Comparison of ENCODE assay signal across 19 cellular contexts in genomic region chr7:158946329-158946728, GRCh38.
DNase-seq lines count a peak whose midpoint lies in the region; ATAC-seq and TF ChIP-seq lines count a peak whose summit lies in the region.
"Had no signal": no experiment of that assay in that cellular context is flagged by ENCODE, and none has a peak within 500 bp of the region (broad histone marks: within the 10 kb centered on the region; RNA-seq: fewer than 3 reads in every experiment).

No MANE protein-coding gene starts in this region.

- no peaks in the 10 kb centered on the region for H3F3A ChIP-seq in Loucy (ENCODE audit: low read depth)

- no peaks in the 10 kb centered on the region for H3K36me3 ChIP-seq in Loucy (ENCODE audit: insufficient read depth, low read length)

- peak overlapping the region; percentile 50 for H3K4me2 ChIP-seq in Loucy (ENCODE audit: low read depth, low read length, poor library complexity, severe bottlenecking)
- H3K4me2 ChIP-seq: BLaER1 had no signal

- no peaks in the 10 kb centered on the region for H3K27me3 ChIP-seq in Loucy (ENCODE audit: insufficient read depth, low read length, poor library complexity, severe bottlenecking)
- H3K27me3 ChIP-seq: BE2C, BLaER1 had no signal

- H3K79me2 ChIP-seq in Loucy (ENCODE audit: insufficient read depth, low read length) = no peaks in the 10 kb centered on the region

- peaks cover 4% of the 10 kb centered on the region; the same call in 1 of the 2 replicates for H3K9me3 ChIP-seq in Loucy (ENCODE audit: insufficient read depth, low read depth, low read length)
- H3K9me3 ChIP-seq: BE2C had no signal

- peak overlapping the region; percentile 24 for H3K9ac ChIP-seq in Loucy (ENCODE audit: low read depth, low read length, poor library complexity, severe bottlenecking)
- H3K9ac ChIP-seq: BLaER1 had no signal

- no peak overlapping the region for H3K27ac ChIP-seq in caudate nucleus (ENCODE audit: low read depth, low read length)
- H3K27ac ChIP-seq: BLaER1 had no signal

- no peak for TF ChIP-seq CTCF in Loucy (conservative IDR thresholded peaks at IDR 0.05; ENCODE audit: low read length)

- H3K4me1 ChIP-seq in Loucy (ENCODE audit: insufficient read depth, low read length, poor library complexity, severe bottlenecking) = peaks cover 27% of the 10 kb centered on the region
- H3K4me1 ChIP-seq: BE2C, BLaER1 had no signal

- H2AFZ ChIP-seq in Loucy (ENCODE audit: low read length) = no peak overlapping the region

- intact Hi-C loops in cardiac septum (cut with DNase I) (no loop called here), Right ventricle myocardium inferior (cut with DNase I) (no loop called here)

- H3K4me3 ChIP-seq in Loucy (ENCODE audit: low read length, poor library complexity, severe bottlenecking) = peak overlapping the region; percentile 18
- H3K4me3 ChIP-seq: BLaER1 had no signal

- H3K9me2 ChIP-seq in Loucy (replicated peaks; ENCODE audit: low read depth, low read length) = no peaks in the 10 kb centered on the region

- peak; percentile 51 for DNase-seq in cardiac septum (ENCODE audit: low spot score)
- no peak for DNase-seq in Right ventricle myocardium inferior (ENCODE audit: missing footprints)
- no peak for DNase-seq in caudate nucleus (lab: John Stamatoyannopoulos, UW)
- DNase-seq in NCI-H1417 (lab: John Stamatoyannopoulos, UW) = no peak
- DNase-seq: 8988T; ACHN; BE2C; C1 segment of cervical spinal cord; CD4-positive, alpha-beta memory T cell; CD4-positive, CD25-positive, alpha-beta regulatory T cell; CD8-positive, alpha-beta memory T cell; COR-L47; DMS 273 treated with DMSO at 0.1 percent for 48 hours; DMS153; DMS53; DMS79; GF-D8 had no signal

- no peaks in the 10 kb centered on the region for H4K20me1 ChIP-seq in Loucy (ENCODE audit: insufficient read depth, low read length, poor library complexity, severe bottlenecking)
- H4K20me1 ChIP-seq: BLaER1 had no signal

- no peak for ATAC-seq in Right ventricle myocardium inferior
